In the genomic region with DNA sequence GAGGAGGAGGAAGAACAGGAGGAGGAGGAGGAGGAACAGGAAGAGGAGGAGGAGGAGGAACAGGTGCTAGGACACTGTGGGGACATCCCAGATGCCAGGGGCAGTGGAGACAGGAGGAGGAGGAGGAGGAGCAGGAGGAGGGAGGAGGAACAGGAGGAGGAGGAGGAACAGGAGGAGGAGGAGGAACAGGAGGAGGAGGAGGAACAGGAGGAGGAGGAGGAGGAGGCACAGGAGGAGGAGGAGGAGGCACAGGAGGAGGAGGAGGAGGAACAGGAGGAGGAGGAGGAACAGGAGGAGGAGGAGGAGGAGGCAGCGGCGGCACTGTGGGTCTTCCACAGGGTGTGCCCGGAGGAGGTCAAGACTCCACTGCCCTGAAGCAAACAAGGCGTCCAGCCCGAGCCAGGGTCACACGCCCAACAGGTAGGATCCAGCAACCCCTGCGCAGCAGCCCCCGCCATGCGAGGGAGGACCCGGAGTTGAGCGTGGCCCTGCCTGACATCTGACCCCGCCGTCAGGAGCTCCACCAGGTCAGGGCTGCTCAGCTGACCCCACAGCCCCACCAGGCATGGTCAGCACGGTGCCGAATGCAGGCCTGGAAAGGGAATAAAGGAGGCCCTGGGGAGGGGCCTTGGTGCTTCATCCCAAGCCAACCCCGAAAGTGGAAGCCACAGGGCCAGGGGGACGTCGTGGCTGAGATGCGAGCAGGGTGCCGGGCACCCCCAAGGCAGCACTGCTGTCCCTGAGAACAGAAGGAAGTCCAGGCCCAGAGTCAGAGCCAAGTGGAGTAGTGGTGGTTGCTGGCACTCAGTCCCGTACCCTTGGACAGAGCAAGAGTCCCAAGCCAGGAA, we compare ENCODE assay signal across 18 cellular contexts. TPM values are rescaled to one million over a fixed set of nuclear protein-coding genes. Genes with fewer than 3 reads are reported as not detected.
A peak's percentile ranks its signal among the peaks of the same experiment; 100 is the strongest.
DNase-seq lines count a peak whose midpoint lies in the region; ATAC-seq and TF ChIP-seq lines count a peak whose summit lies in the region.
"Had no signal": no experiment of that assay in that cellular context is flagged by ENCODE, and none has a peak within 500 bp of the region (broad histone marks: within the 10 kb centered on the region; RNA-seq: fewer than 3 reads in every experiment).

No MANE protein-coding gene starts in this region.

- peaks cover 86% of the 10 kb centered on the region for H3K79me2 ChIP-seq in PC-9 (ENCODE audit: low read depth)

- no peak for TF ChIP-seq CTCF in PC-9 (conservative IDR thresholded peaks at IDR 0.05)

- H3K27me3 ChIP-seq in BLaER1 treated with 17β-estradiol and CSF1 and Interleukin-3, amounts not matched to agents 10 nM and 100 nM = no peaks in the 10 kb centered on the region
- no peaks in the 10 kb centered on the region for H3K27me3 ChIP-seq in PC-9 (ENCODE audit: insufficient read depth, low read depth)

- peaks cover 75 to 87% (median 82%) of the 10 kb centered on the region in 10 experiments for H3K4me1 ChIP-seq in BLaER1 treated with 17β-estradiol and CSF1 and Interleukin-3, amounts not matched to agents 10 nM and 100 nM
- H3K4me1 ChIP-seq in PC-9 (replicated peaks; ENCODE audit: insufficient read depth) = peaks cover 26% of the 10 kb centered on the region

- no peak overlapping the region for H2AFZ ChIP-seq in PC-9

- H3K4me2 ChIP-seq in BLaER1 treated with 17β-estradiol and CSF1 and Interleukin-3, amounts not matched to agents 10 nM and 100 nM = peak overlapping the region in 8 of 11 experiments; percentile 3 to 48 (median 16); a peak in 6 of 22 replicates
- H3K4me2 ChIP-seq in PC-9 = peak overlapping the region; percentile 40
- H3K4me2 ChIP-seq: SK-N-SH had no signal

- H3K9ac ChIP-seq in BLaER1 treated with 17β-estradiol and CSF1 and Interleukin-3, amounts not matched to agents 10 nM and 100 nM = peak overlapping the region in 1 of 11 experiments; percentile 61; a peak in 1 of 22 replicates
- H3K9ac ChIP-seq: SK-N-SH had no signal

- peaks cover 81 to 95% (median 85%) of the 10 kb centered on the region in 11 experiments for H4K20me1 ChIP-seq in BLaER1 treated with 17β-estradiol and CSF1 and Interleukin-3, amounts not matched to agents 10 nM and 100 nM
- peaks cover 39% of the 10 kb centered on the region for H4K20me1 ChIP-seq in PC-9 (ENCODE audit: insufficient read depth)

- intact Hi-C loops in PC-9 (cut with micrococcal nuclease; ENCODE audit: unreplicated experiment) = no loop called here
- intact Hi-C loops in posterior vena cava (cut with DNase I) = no loop called here

- peak overlapping the region in 1 of 11 experiments; percentile 10; a peak in 1 of 22 replicates for H3K27ac ChIP-seq in BLaER1 treated with 17β-estradiol and CSF1 and Interleukin-3, amounts not matched to agents 10 nM and 100 nM
- H3K27ac ChIP-seq in PC-9 = no peak overlapping the region

- H3K9me2 ChIP-seq in PC-9 (ENCODE audit: insufficient read depth) = no peaks in the 10 kb centered on the region
- H3K9me2 ChIP-seq: SK-N-SH had no signal

- peaks cover 17% of the 10 kb centered on the region; the same call in 1 of the 2 replicates for H3F3A ChIP-seq in PC-9 (ENCODE audit: insufficient read depth, low read depth)

- BruUV-seq in PC-9 (replicated peaks; lab: Mats Ljungman, UMichigan) = no TSS peak

- no peaks in the 10 kb centered on the region for H3K9me3 ChIP-seq in BLaER1 treated with 17β-estradiol and CSF1 and Interleukin-3, amounts not matched to agents 10 nM and 100 nM (replicated peaks in 1 of 11)
- H3K9me3 ChIP-seq in PC-9 (ENCODE audit: insufficient read depth, low read depth) = no peaks in the 10 kb centered on the region
- H3K9me3 ChIP-seq: SK-N-SH had no signal

- POLR2A ChIA-PET in PC-9 (lab: Charles Lee; ENCODE audit: unreplicated experiment) = no interaction called here

- CTCF ChIA-PET in PC-9 (lab: Charles Lee) = no interaction called here

- peaks cover 0 to 29% (median 7%) of the 10 kb centered on the region in 11 experiments; a peak in 12 of 22 replicates for H3K36me3 ChIP-seq in BLaER1 treated with 17β-estradiol and CSF1 and Interleukin-3, amounts not matched to agents 10 nM and 100 nM
- no peaks in the 10 kb centered on the region for H3K36me3 ChIP-seq in PC-9 (ENCODE audit: low read depth)

- ATAC-seq in GM21526 (IDR thresholded peaks at IDR 0.05; ENCODE audit: low FRiP score, unreplicated experiment) (no peak), GM18511 (IDR thresholded peaks at IDR 0.05; ENCODE audit: unreplicated experiment) (no peak)
- ATAC-seq: activated naive CD4-positive, alpha-beta T cell treated with anti-CD3 and anti-CD28 coated beads, Interleukin-2, amount 50 U/mL, for 72 hours; effector memory CD8-positive, alpha-beta T cell had no signal

- DNase-seq in PC-9 (peak in 1 of 2 experiments; percentile 26), fibroblast of gingiva (ENCODE audit: low read depth) (peak; percentile 51), posterior vena cava (ENCODE audit: low spot score) (peak; percentile 83), RPMI8226 (no peak), DMS79 (lab: John Stamatoyannopoulos, UW) (no peak)
- DNase-seq: activated T-cell treated with anti-CD3 and anti-CD28 coated beads, Interleukin-2, amount 50 U/mL, for 1 hour; central memory CD4-positive, alpha-beta T cell; effector memory CD8-positive, alpha-beta T cell; MV-4-11; NCI-H2081 treated with DMSO at 0.1 percent for 48 hours; NCI-H526; retina; SK-N-SH; stimulated activated CD4-positive, alpha-beta T cell treated with anti-CD3 and anti-CD28 coated beads, Interleukin-2, amount 100 ng/mL, for 24 hours had no signal

- H3K4me3 ChIP-seq in BLaER1 treated with 17β-estradiol and CSF1 and Interleukin-3, amounts not matched to agents 10 nM and 100 nM = no peak overlapping the region
- H3K4me3 ChIP-seq in PC-9 = no peak overlapping the region

RNA-seq across cellular contexts. Expression of gene SBNO2, which starts 9.2 kb away (rescaled TPM):
- total RNA-seq in PC-9 (2021) = 75.6 and 82.4 TPM in 2 replicates
- total RNA-seq in posterior vena cava = 10 to 100 TPM; 63.5 to 71.0 TPM

RNA-seq across cellular contexts. Expression of gene STK11, which starts 40.7 kb away (rescaled TPM):
- total RNA-seq in PC-9 (2021) (53.0 and 59.5 TPM in 2 replicates), posterior vena cava (10 to 100 TPM; 32.5 to 35.9 TPM)

Comparison
In these comparisons a context has a peak if more than half of its experiments do, and no peak if none do; other contexts are left out.
1. DNase-seq: peak in fibroblast of gingiva (single experiment) and posterior vena cava (single experiment); none in RPMI8226 (single experiment) and DMS79 (single experiment).